Comparison of ENCODE assay signal across 1 cellular context in the genomic region with DNA sequence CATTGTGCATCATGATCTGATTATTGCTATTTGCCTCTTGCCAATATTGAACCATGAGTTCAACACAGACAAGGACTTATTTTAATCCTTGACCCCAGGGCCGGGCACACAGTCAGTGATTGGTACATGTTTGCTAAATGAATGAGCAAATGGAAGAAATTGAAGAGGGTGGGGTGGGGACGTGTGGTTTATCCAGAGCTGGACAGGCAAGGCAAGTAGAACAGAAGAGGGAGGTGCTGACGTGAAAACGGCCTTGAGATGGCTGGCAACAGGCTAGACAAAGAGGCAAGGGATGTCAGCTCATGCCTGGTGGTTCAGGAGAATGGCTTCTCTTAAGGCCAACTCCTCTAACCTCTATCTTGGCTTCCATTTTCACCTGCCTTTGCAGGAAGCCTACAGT. TPM values are rescaled to one million over a fixed set of nuclear protein-coding genes. Genes with fewer than 3 reads are reported as not detected.
"Had no signal": no experiment of that assay in that cellular context is flagged by ENCODE, and none has a peak within 500 bp of the region (broad histone marks: within the 10 kb centered on the region; RNA-seq: fewer than 3 reads in every experiment).

No MANE protein-coding gene starts in this region.

RNA-seq across cellular contexts. Expression of gene SOWAHD, which starts 50.1 kb away (rescaled TPM):
- polyA plus RNA-seq: GM23248 had no signal
